ENCODE assay signal across 1 cellular context in genomic region chr19:52343548-52343947, GRCh38.
TF ChIP-seq lines count a peak whose summit lies in the region.

No MANE protein-coding gene starts in this region.

TF ChIP-seq in HepG2, 621 proteins besides CTCF, POLR2A, EP300 and RAD21:
- TF ChIP-seq ZNF549 (CRISPR knock-in tag; IDR thresholded peaks at IDR 0.05) (no peak), ZGPAT (CRISPR knock-in tag; IDR thresholded peaks at IDR 0.05) (no peak), ZNF598 (CRISPR knock-in tag; IDR thresholded peaks at IDR 0.05; ENCODE audit: borderline replicate concordance) (no peak), NR2F1 (CRISPR knock-in tag; IDR thresholded peaks at IDR 0.05) (0 out of 4 replicates have a peak, but pooled peaks of 1 of the 2 experiments have one; percentile 20), SMARCE1 (IDR thresholded peaks at IDR 0.05; ENCODE audit: borderline replicate concordance) (no peak), FOXO4 (CRISPR knock-in tag; conservative IDR thresholded peaks at IDR 0.05) (no peak), TFDP2 (CRISPR knock-in tag; IDR thresholded peaks at IDR 0.05) (no peak), POGZ (CRISPR knock-in tag; IDR thresholded peaks at IDR 0.05) (no peak), ZNF547 (CRISPR knock-in tag; IDR thresholded peaks at IDR 0.05) (no peak), ZNF468 (CRISPR knock-in tag; IDR thresholded peaks at IDR 0.05) (no peak), STAG1 (CRISPR knock-in tag; IDR thresholded peaks at IDR 0.05) (peak; percentile 67), ESRRA (CRISPR knock-in tag; IDR thresholded peaks at IDR 0.05; ENCODE audit: low read depth) (peak; percentile 92; the same call in 1 of the 2 replicates), SMC3 (IDR thresholded peaks at IDR 0.05; ENCODE audit: low read length) (peak; percentile 1; the same call in 1 of the 2 replicates), SMARCC2 (IDR thresholded peaks at IDR 0.05) (no peak), IRF9 (CRISPR knock-in tag; IDR thresholded peaks at IDR 0.05; ENCODE audit: borderline replicate concordance) (no peak), ZBTB33 (CRISPR knock-in tag; IDR thresholded peaks at IDR 0.05) (peak; percentile 53; the same call in 1 of the 2 replicates), KAT2B (IDR thresholded peaks at IDR 0.05; ENCODE audit: borderline replicate concordance, low read depth, low read length) (no peak)
